In genomic region chr17:20935740-20936139, GRCh38 we compare ENCODE assay signal across 14 cellular contexts.
DNase-seq lines count a peak whose midpoint lies in the region; ATAC-seq and TF ChIP-seq lines count a peak whose summit lies in the region.
"Had no signal": no experiment of that assay in that cellular context is flagged by ENCODE, and none has a peak within 500 bp of the region (broad histone marks: within the 10 kb centered on the region; RNA-seq: fewer than 3 reads in every experiment).

No MANE protein-coding gene starts in this region.

- H3K4me2 ChIP-seq in MM.1S (ENCODE audit: low read depth, low read length) = no peak overlapping the region

- no peak overlapping the region for H3K27ac ChIP-seq in MM.1S (ENCODE audit: low read length)
- H3K27ac ChIP-seq in lung (ENCODE audit: low read depth in 1 of 2, low read length in 1 of 2) = peak overlapping the region in 1 of 2 donors; percentile 66
- H3K27ac ChIP-seq: SJSA1 had no signal

- no peak overlapping the region for H3K9ac ChIP-seq in MM.1S (ENCODE audit: low read length)

- TF ChIP-seq CTCF in MM.1S (IDR thresholded peaks at IDR 0.05; ENCODE audit: low read length) (no peak), lung (IDR thresholded peaks at IDR 0.05; ENCODE audit: control extremely low read depth, extremely low read depth) (no peak)

- no peaks in the 10 kb centered on the region for H3K9me2 ChIP-seq in MM.1S (replicated peaks; ENCODE audit: insufficient read depth, low read length)

- 0 out of 2 replicates have a peak, but pooled peaks cover 5% of the 10 kb centered on the region for H3K4me1 ChIP-seq in MM.1S (ENCODE audit: low read length)
- no peaks in the 10 kb centered on the region for H3K4me1 ChIP-seq in lung (ENCODE audit: control insufficient read depth in 2 of 2, insufficient read depth in 2 of 2, low read length in 2 of 2)
- H3K4me1 ChIP-seq: spleen had no signal

- H3K36me3 ChIP-seq in MM.1S (replicated peaks; ENCODE audit: insufficient read depth, low read length) = no peaks in the 10 kb centered on the region
- H3K36me3 ChIP-seq in lung (ENCODE audit: control insufficient read depth in 2 of 2, insufficient read depth in 2 of 2, low read length in 2 of 2) = no peaks in the 10 kb centered on the region
- H3K36me3 ChIP-seq: SJSA1, spleen had no signal

- 0 out of 2 replicates have a peak overlapping the region, but pooled peaks have one; percentile 4 for H2AFZ ChIP-seq in MM.1S (ENCODE audit: low read length)

- H3K4me3 ChIP-seq in MM.1S (ENCODE audit: low read length) (no peak overlapping the region), lung (no peak overlapping the region)
- H3K4me3 ChIP-seq: GM12878, SJSA1, spleen had no signal

- ATAC-seq in lung (ENCODE audit: insufficient read depth, low FRiP score) = peak; percentile 41
- ATAC-seq in HG03135 (IDR thresholded peaks at IDR 0.05; ENCODE audit: unreplicated experiment) = no peak
- no peak for ATAC-seq in HG02970 (IDR thresholded peaks at IDR 0.05; ENCODE audit: low FRiP score, unreplicated experiment)
- ATAC-seq: GM12878; stimulated activated naive CD8-positive, alpha-beta T cell treated with anti-CD3 and anti-CD28 coated beads, Interleukin-15, Interleukin-2, amounts not matched to agents 100 U/mL and 50 U/mL, for 24 hours had no signal

- H4K20me1 ChIP-seq in MM.1S (ENCODE audit: insufficient read depth, low read length) = no peaks in the 10 kb centered on the region

- no peaks in the 10 kb centered on the region for H3K79me2 ChIP-seq in MM.1S (ENCODE audit: low read length)

- 32 to 78% methylated on average over 2 of the region's 2 CpGs for WGBS in lung, 2 donors

- H3K27me3 ChIP-seq in MM.1S (replicated peaks; ENCODE audit: insufficient read depth, low read length) (no peaks in the 10 kb centered on the region), lung (ENCODE audit: control insufficient read depth, insufficient read depth) (no peaks in the 10 kb centered on the region)
- H3K27me3 ChIP-seq: SJSA1, spleen had no signal

- no peaks in the 10 kb centered on the region for H3F3A ChIP-seq in MM.1S (ENCODE audit: insufficient read depth, low read length)

- peak; percentile 31 for DNase-seq in AG08395 (ENCODE audit: low spot score)
- DNase-seq in MM.1S = peak; percentile 13
- DNase-seq in dermis microvascular lymphatic vessel endothelial cell (ENCODE audit: low read depth in 2 of 2) = peak; percentile 88 to 92
- no peak for DNase-seq in lung (ENCODE audit: low spot score)
- no peak for DNase-seq in NK-92 (lab: John Stamatoyannopoulos, UW; ENCODE audit: unreplicated experiment)
- DNase-seq in activated CD4-positive, alpha-beta T cell treated with anti-CD3 and anti-CD28 coated beads, Interleukin-2, amount 50 U/mL, for 48 hours = no peak
- DNase-seq: islet precursor cell; NCI-H1417; spleen; stimulated activated naive CD8-positive, alpha-beta T cell treated with anti-CD3 and anti-CD28 coated beads, Interleukin-15, Interleukin-2, amounts not matched to agents 100 U/mL and 50 U/mL, for 24 hours had no signal

- H3K9me3 ChIP-seq in MM.1S (replicated peaks; ENCODE audit: insufficient read depth, low read length) = no peaks in the 10 kb centered on the region
- H3K9me3 ChIP-seq in lung (ENCODE audit: control insufficient read depth in 2 of 2, insufficient read depth in 1 of 2, low read length in 1 of 2) = no peaks in the 10 kb centered on the region
- H3K9me3 ChIP-seq: SJSA1, spleen had no signal

Comparison
In these comparisons a context has a peak if more than half of its experiments do, and no peak if none do; other contexts are left out.
1. DNase-seq: peak in AG08395 (single experiment), MM.1S (single experiment) and dermis microvascular lymphatic vessel endothelial cell (2 of 2); none in lung (single experiment), NK-92 (single experiment) and activated CD4-positive, alpha-beta T cell treated with anti-CD3 and anti-CD28 coated beads, Interleukin-2, amount 50 U/mL, for 48 hours (0 of 2).